ENCODE assay signal across 8 cellular contexts in the genomic region with DNA sequence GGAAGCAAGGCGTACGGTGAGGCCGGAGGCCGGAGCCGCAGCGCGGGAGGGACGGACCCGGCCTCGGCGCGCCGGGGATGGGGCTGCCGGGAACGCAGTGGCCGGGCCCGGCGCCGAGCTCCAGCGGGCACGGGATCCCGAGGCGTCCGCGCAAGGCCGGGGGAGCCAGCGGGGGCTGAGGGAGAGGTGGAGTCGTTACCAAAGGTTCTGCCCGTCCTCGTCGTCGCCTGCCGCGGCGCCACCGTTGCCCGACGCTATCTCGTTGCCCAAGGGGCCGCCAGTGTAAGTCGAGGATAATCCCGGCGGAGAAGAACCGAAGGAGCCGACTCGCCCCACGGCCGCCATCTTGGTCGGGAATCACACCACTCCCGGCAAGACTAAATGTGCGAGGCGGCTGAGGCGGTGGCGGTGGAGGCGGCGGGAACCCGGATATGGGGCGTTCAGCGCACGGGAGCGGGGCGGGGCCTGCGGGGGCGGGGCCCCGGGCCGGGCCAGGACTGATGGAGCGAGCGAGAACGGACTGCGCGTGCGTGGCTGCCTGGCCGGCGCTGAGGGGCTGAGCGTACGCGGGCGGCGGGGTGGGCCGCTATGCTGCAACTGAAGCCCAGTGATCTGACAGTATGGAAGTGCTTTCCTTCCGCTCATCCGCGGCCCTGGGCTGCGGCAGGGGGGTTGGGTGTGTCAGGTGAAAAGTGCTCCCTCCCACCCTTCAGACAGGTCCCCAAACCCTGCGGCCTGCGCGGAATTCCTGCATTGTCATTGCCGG. TPM values are rescaled to one million over a fixed set of nuclear protein-coding genes. Genes with fewer than 3 reads are reported as not detected.
DNase-seq lines count a peak whose midpoint lies in the region; ATAC-seq and TF ChIP-seq lines count a peak whose summit lies in the region.

TSS of gene DYNC1LI1 (minus strand) at position 433 of the 766 bp plus-strand sequence. CDS start at position 345, 88 bp downstream.

- under 1% methylated on average over 79 of the region's 88 CpGs for WGBS in prostate gland

- intact Hi-C loops in left ventricle myocardium superior (cut with micrococcal nuclease) (no loop called here), prostate gland (cut with DNase I) (loop anchor here (5.0 to 10.0 kb wide), 2 partner anchors 68 to 114 kb away; partner anchors contain the start of genes CMTM6 and CNOT10)

- no peaks in the 10 kb centered on the region for H3K27me3 ChIP-seq in prostate gland (replicated peaks; ENCODE audit: insufficient read depth)

- H3K27ac ChIP-seq in angular gyrus (ENCODE audit: low read depth, low read length) (peak within 1 kb of the TSS; percentile 96), prostate gland (peak within 1 kb of the TSS; percentile 97)

- DNase-seq in NCI-H187 treated with DMSO at 0.1 percent for 48 hours (lab: John Stamatoyannopoulos, UW), result peak; percentile 55
- peak; percentile 87 to 95 (median 93) for DNase-seq in T-helper 2 cell
- peak; percentile 99 for DNase-seq in left ventricle myocardium superior
- peak; percentile 96 for DNase-seq in prostate gland (ENCODE audit: low spot score)
- DNase-seq in ureter (ENCODE audit: low spot score), result peak; percentile 95

- peak; percentile 88 for ATAC-seq in GM18505 (IDR thresholded peaks at IDR 0.05; ENCODE audit: unreplicated experiment)
- peak; percentile 91 for ATAC-seq in HG02970 (IDR thresholded peaks at IDR 0.05; ENCODE audit: low FRiP score, unreplicated experiment)
- peak; percentile 97 for ATAC-seq in left ventricle myocardium superior

- peak; percentile 93 for TF ChIP-seq POLR2A in GM18505 (IDR thresholded peaks at IDR 0.05; ENCODE audit: borderline replicate concordance, extremely low read depth, insufficient read depth, insufficient read length)
- peak; percentile 63 for TF ChIP-seq POLR2A in prostate gland (IDR thresholded peaks at IDR 0.05)

- no peaks in the 10 kb centered on the region for H3K36me3 ChIP-seq in prostate gland

- no peaks in the 10 kb centered on the region for H3K9me3 ChIP-seq in prostate gland

- peak within 1 kb of the TSS; percentile 90 to 91 for H3K4me3 ChIP-seq in prostate gland

- no peak for TF ChIP-seq CTCF in prostate gland (IDR thresholded peaks at IDR 0.05)

- no peaks in the 10 kb centered on the region for H3K4me1 ChIP-seq in prostate gland (replicated peaks)

RNA-seq across cellular contexts. Expression of gene DYNC1LI1, which starts in this region (rescaled TPM):
- total RNA-seq in left ventricle myocardium superior, result 53.5 TPM
- 10 to 100 TPM; 30.5 to 43.3 TPM for total RNA-seq in prostate gland
- 26.2 TPM for total RNA-seq in ureter

Comparison
In these comparisons a context has a peak if more than half of its experiments do, and no peak if none do; other contexts are left out.
1. Peak in every context shown above with its lines: DNase-seq, ATAC-seq, H3K4me3 ChIP-seq and H3K27ac ChIP-seq.